1 cellular context compared by ENCODE assay signal in genomic region chr5:122773615-122774014, GRCh38.
TF ChIP-seq lines count a peak whose summit lies in the region.

No MANE protein-coding gene starts in this region.

TF ChIP-seq in IMR-90, 13 proteins besides CTCF, POLR2A, EP300 and RAD21 (continued from another document):
- TF ChIP-seq, protein P1, sequence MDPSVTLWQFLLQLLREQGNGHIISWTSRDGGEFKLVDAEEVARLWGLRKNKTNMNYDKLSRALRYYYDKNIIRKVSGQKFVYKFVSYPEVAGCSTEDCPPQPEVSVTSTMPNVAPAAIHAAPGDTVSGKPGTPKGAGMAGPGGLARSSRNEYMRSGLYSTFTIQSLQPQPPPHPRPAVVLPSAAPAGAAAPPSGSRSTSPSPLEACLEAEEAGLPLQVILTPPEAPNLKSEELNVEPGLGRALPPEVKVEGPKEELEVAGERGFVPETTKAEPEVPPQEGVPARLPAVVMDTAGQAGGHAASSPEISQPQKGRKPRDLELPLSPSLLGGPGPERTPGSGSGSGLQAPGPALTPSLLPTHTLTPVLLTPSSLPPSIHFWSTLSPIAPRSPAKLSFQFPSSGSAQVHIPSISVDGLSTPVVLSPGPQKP (IDR thresholded peaks at IDR 0.05; ENCODE audit: borderline replicate concordance, low read depth, low read length): no peak
